ENCODE assay signal across 1 cellular context in genomic region chr3:23750573-23751484, GRCh38.
TF ChIP-seq lines count a peak whose summit lies in the region.

No MANE protein-coding gene starts in this region.

TF ChIP-seq in HEK293, 187 proteins besides CTCF, POLR2A, EP300 and RAD21 (continued from another document):
- TF ChIP-seq PRDM10 (tag by site-specific recombination; IDR thresholded peaks at IDR 0.05), result no peak
